Comparison of ENCODE assay signal across 7 cellular contexts in genomic region chr1:27145934-27146354, GRCh38. TPM values are rescaled to one million over a fixed set of nuclear protein-coding genes. Genes with fewer than 3 reads are reported as not detected.
A peak's percentile ranks its signal among the peaks of the same experiment; 100 is the strongest.
DNase-seq lines count a peak whose midpoint lies in the region; ATAC-seq and TF ChIP-seq lines count a peak whose summit lies in the region.

No MANE protein-coding gene starts in this region.

- no peaks in the 10 kb centered on the region for H3K27me3 ChIP-seq in kidney epithelial cell (ENCODE audit: control insufficient read depth, insufficient read depth, low read length)

- H3K4me3 ChIP-seq in astrocyte of the spinal cord (ENCODE audit: low read depth, low read length) (no peak overlapping the region), kidney epithelial cell (ENCODE audit: low read depth, low read length) (no peak overlapping the region)

- peak overlapping the region; percentile 38 for H3K27ac ChIP-seq in temporal lobe (ENCODE audit: low read depth, low read length)

- DNase-seq in HT1080 (ENCODE audit: low read depth), result peak; percentile 89
- DNase-seq in astrocyte of the spinal cord (ENCODE audit: low read depth, low spot score), result peak; percentile 82
- peak; percentile 73 for DNase-seq in kidney epithelial cell (ENCODE audit: low read depth)
- no peak for DNase-seq in UCSD-AML1 (lab: John Stamatoyannopoulos, UW; ENCODE audit: unreplicated experiment)

- in situ Hi-C loops in astrocyte of the spinal cord (cut with HindIII; ENCODE audit: low sequenced_read_pairs), result no loop called here

- ATAC-seq in GM21515 (IDR thresholded peaks at IDR 0.05; ENCODE audit: unreplicated experiment) (no peak), GM21526 (IDR thresholded peaks at IDR 0.05; ENCODE audit: low FRiP score, unreplicated experiment) (no peak)

- H3K36me3 ChIP-seq in kidney epithelial cell (ENCODE audit: control insufficient read depth, insufficient read depth, low read length), result no peaks in the 10 kb centered on the region

- TF ChIP-seq CTCF in astrocyte of the spinal cord (IDR thresholded peaks at IDR 0.05; ENCODE audit: low read depth, low read length), result no peak
- no peak for TF ChIP-seq CTCF in kidney epithelial cell (IDR thresholded peaks at IDR 0.05; ENCODE audit: insufficient read depth, low read length, poor library complexity, severe bottlenecking)

RNA-seq across cellular contexts. Expression of gene SLC9A1, which starts 9.0 kb away (rescaled TPM):
- total RNA-seq in HT1080 (2014; rRNA removed; shearing (Covaris generic)), result 11.3 and 13.1 TPM in 2 replicates
- 15.7 and 16.6 TPM in 2 replicates for polyA plus RNA-seq in HT1080 (2015; cell fraction: cytosol; rRNA removed)
- 25.0 and 25.9 TPM in 2 replicates for polyA plus RNA-seq in HT1080 (2015; cell fraction: nucleus; rRNA removed)
- total RNA-seq in kidney epithelial cell (37.7 and 57.1 TPM in 2 replicates), temporal lobe (2.5 TPM)
